Comparison of ENCODE assay signal across 24 cellular contexts in genomic region chr12:117718141-117718540, GRCh38.
A peak's percentile ranks its signal among the peaks of the same experiment; 100 is the strongest.
DNase-seq lines count a peak whose midpoint lies in the region; ATAC-seq and TF ChIP-seq lines count a peak whose summit lies in the region.
"Had no signal": no experiment of that assay in that cellular context is flagged by ENCODE, and none has a peak within 500 bp of the region (broad histone marks: within the 10 kb centered on the region; RNA-seq: fewer than 3 reads in every experiment).

No MANE protein-coding gene starts in this region.

- DNase-seq in Right ventricle myocardium inferior (ENCODE audit: missing footprints), result no peak
- DNase-seq in heart right ventricle, result no peak
- peak; percentile 40 for DNase-seq in GM04503 (ENCODE audit: low read depth)
- peak; percentile 0 for DNase-seq in glomerular endothelial cell (ENCODE audit: extremely low read depth, low read depth, low spot score)
- DNase-seq in naive thymus-derived CD8-positive, alpha-beta T cell, result no peak
- DNase-seq in GOT3 (lab: John Stamatoyannopoulos, UW), result no peak
- DNase-seq: ACHN; AML-193; Calu3; CD8-positive, alpha-beta memory T cell; Karpas-422; NCI-H1092; NCI-H1417 treated with DMSO at 0.1 percent for 48 hours; NCI-H1694 treated with DMSO at 0.1 percent for 48 hours; NCI-H2081; NCI-H2227 treated with DMSO at 0.1 percent for 48 hours; NCI-H526 treated with DMSO at 0.1 percent for 48 hours; RPMI8226 had no signal

- no peak overlapping the region for H3K4me3 Mint-ChIP-seq in naive thymus-derived CD8-positive, alpha-beta T cell
- H3K4me3 Mint-ChIP-seq: CD8-positive, alpha-beta memory T cell had no signal

- intact Hi-C loops in Right ventricle myocardium inferior (cut with DNase I), result no loop called here
- intact Hi-C loops in heart right ventricle (cut with DNase I), result no loop called here

- no peak for TF ChIP-seq CTCF in heart right ventricle (IDR thresholded peaks at IDR 0.05)

- H3K36me3 Mint-ChIP-seq in naive thymus-derived CD8-positive, alpha-beta T cell, result no peaks in the 10 kb centered on the region
- H3K36me3 Mint-ChIP-seq: CD8-positive, alpha-beta memory T cell had no signal

- POLR2A ChIA-PET in naive thymus-derived CD8-positive, alpha-beta T cell (lab: Charles Lee), result no interaction called here

- no peaks in the 10 kb centered on the region for H3K36me3 ChIP-seq in heart right ventricle

- H3K27me3 ChIP-seq in heart right ventricle, result peaks cover 0 to 18% (median 0%) of the 10 kb centered on the region in 7 donors

- H3K27ac Mint-ChIP-seq in naive thymus-derived CD8-positive, alpha-beta T cell, result no peak overlapping the region
- H3K27ac Mint-ChIP-seq: CD8-positive, alpha-beta memory T cell had no signal

- H3K9me3 Mint-ChIP-seq in naive thymus-derived CD8-positive, alpha-beta T cell, result peaks cover 0 to 18% (median 4%) of the 10 kb centered on the region in 9 donors

- H3K27ac ChIP-seq in heart right ventricle, result no peak overlapping the region
- H3K27ac ChIP-seq: 22Rv1, C4-2B had no signal

- ATAC-seq in Right ventricle myocardium inferior (peak; percentile 16), heart right ventricle (no peak), HG02973 (IDR thresholded peaks at IDR 0.05; ENCODE audit: unreplicated experiment) (no peak), SK-N-SH treated with all-trans-retinoic acid at 6 μM for 48 hours (no peak)
- no peak for ATAC-seq in naive thymus-derived CD8-positive, alpha-beta T cell
- ATAC-seq: GM12878, HCT116 had no signal

- WGBS in heart right ventricle, 2 donors, result 61 to 71% methylated on average over 1 of the region's 1 CpG

- H3K27me3 Mint-ChIP-seq in naive thymus-derived CD8-positive, alpha-beta T cell, result peaks cover 0 to 24% (median 4%) of the 10 kb centered on the region in 5 donors
- H3K27me3 Mint-ChIP-seq: CD8-positive, alpha-beta memory T cell had no signal

- H3K4me3 ChIP-seq in heart right ventricle, result no peak overlapping the region
- H3K4me3 ChIP-seq: GM12878 had no signal

- H3K4me1 Mint-ChIP-seq in naive thymus-derived CD8-positive, alpha-beta T cell, result no peaks in the 10 kb centered on the region
- H3K4me1 Mint-ChIP-seq: CD8-positive, alpha-beta memory T cell had no signal

- peaks cover 0 to 14% (median 0%) of the 10 kb centered on the region in 11 donors for H3K9me3 ChIP-seq in heart right ventricle

- peaks cover 0 to 5% (median 0%) of the 10 kb centered on the region in 9 donors for H3K4me1 ChIP-seq in heart right ventricle

TF ChIP-seq in SK-N-SH treated with all-trans-retinoic acid at 6 μM for 48 hours, 23 proteins besides CTCF, POLR2A, EP300 and RAD21:
- TF ChIP-seq TCF4 (CRISPR knock-in tag; IDR thresholded peaks at IDR 0.05; ENCODE audit: borderline replicate concordance) (no peak), CSDC2 (CRISPR knock-in tag; IDR thresholded peaks at IDR 0.05) (no peak), GLIS3 (CRISPR knock-in tag; IDR thresholded peaks at IDR 0.05) (no peak), BACH2 (CRISPR knock-in tag; IDR thresholded peaks at IDR 0.05; ENCODE audit: borderline replicate concordance) (no peak)
- TF ChIP-seq, protein P1, sequence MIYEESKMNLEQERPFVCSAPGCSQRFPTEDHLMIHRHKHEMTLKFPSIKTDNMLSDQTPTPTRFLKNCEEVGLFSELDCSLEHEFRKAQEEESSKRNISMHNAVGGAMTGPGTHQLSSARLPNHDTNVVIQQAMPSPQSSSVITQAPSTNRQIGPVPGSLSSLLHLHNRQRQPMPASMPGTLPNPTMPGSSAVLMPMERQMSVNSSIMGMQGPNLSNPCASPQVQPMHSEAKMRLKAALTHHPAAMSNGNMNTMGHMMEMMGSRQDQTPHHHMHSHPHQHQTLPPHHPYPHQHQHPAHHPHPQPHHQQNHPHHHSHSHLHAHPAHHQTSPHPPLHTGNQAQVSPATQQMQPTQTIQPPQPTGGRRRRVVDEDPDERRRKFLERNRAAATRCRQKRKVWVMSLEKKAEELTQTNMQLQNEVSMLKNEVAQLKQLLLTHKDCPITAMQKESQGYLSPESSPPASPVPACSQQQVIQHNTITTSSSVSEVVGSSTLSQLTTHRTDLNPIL (CRISPR knock-in tag; IDR thresholded peaks at IDR 0.05; ENCODE audit: low read depth), result no peak
TF ChIP-seq in SK-N-SH treated with all-trans-retinoic acid at 6 μM for 48 hours: peak in this region for 0.

Comparison
In these comparisons a context has a peak if more than half of its experiments do, and no peak if none do; other contexts are left out.
1. DNase-seq: peak in GM04503 (single experiment) and glomerular endothelial cell (single experiment); none in Right ventricle myocardium inferior (single experiment), heart right ventricle (0 of 2), naive thymus-derived CD8-positive, alpha-beta T cell (0 of 10) and GOT3 (single experiment).